1 cellular context compared by ENCODE assay signal in genomic region chr14:24315807-24316596, GRCh38.
TF ChIP-seq lines count a peak whose summit lies in the region.

No MANE protein-coding gene starts in this region.

TF ChIP-seq in HepG2, 621 proteins besides CTCF, POLR2A, EP300 and RAD21 (continued from another document and continues in another):
- TF ChIP-seq POLR2AphosphoS2 (IDR thresholded peaks at IDR 0.05; ENCODE audit: low read depth, low read length) = no peak
- TF ChIP-seq SP5 (CRISPR knock-in tag; IDR thresholded peaks at IDR 0.05; ENCODE audit: borderline replicate concordance, low read depth) = peak; percentile 57
- TF ChIP-seq YEATS4 (CRISPR knock-in tag; IDR thresholded peaks at IDR 0.05; ENCODE audit: borderline replicate concordance) = peak; percentile 96
- no peak; the same call in 1 of the 2 replicates for TF ChIP-seq EZH2 (conservative IDR thresholded peaks at IDR 0.05; ENCODE audit: low read depth, low read length)
- TF ChIP-seq TOE1 (CRISPR knock-in tag; IDR thresholded peaks at IDR 0.05) = peak; percentile 42; the same call in 1 of the 2 replicates
- peak; percentile 97 for TF ChIP-seq MTF1 (CRISPR knock-in tag; IDR thresholded peaks at IDR 0.05)
- peak; percentile 77; the same call in 1 of the 2 replicates for TF ChIP-seq ZMYM3 (CRISPR knock-in tag; IDR thresholded peaks at IDR 0.05)
- peak; percentile 99 for TF ChIP-seq ARID2 (CRISPR knock-in tag; IDR thresholded peaks at IDR 0.05; ENCODE audit: borderline replicate concordance)
- peak; percentile 99 for TF ChIP-seq KLF6 (CRISPR knock-in tag; IDR thresholded peaks at IDR 0.05)
- TF ChIP-seq IKZF4 (CRISPR knock-in tag; IDR thresholded peaks at IDR 0.05; ENCODE audit: borderline replicate concordance, low read depth, not compliant biosample characterization) = peak; percentile 100
- no peak for TF ChIP-seq HOXA7 (CRISPR knock-in tag; IDR thresholded peaks at IDR 0.05)
- TF ChIP-seq CEBPZ (IDR thresholded peaks at IDR 0.05; ENCODE audit: low read length) = no peak
- TF ChIP-seq ZBTB7A (CRISPR knock-in tag; IDR thresholded peaks at IDR 0.05) = peak; percentile 89
- no peak for TF ChIP-seq REST (IDR thresholded peaks at IDR 0.05; ENCODE audit: borderline replicate concordance in 1 of 2, low read depth in 1 of 2, low read length in 2 of 2)
- peak; percentile 58 for TF ChIP-seq STAG1 (CRISPR knock-in tag; IDR thresholded peaks at IDR 0.05)
- no peak for TF ChIP-seq SP1 (IDR thresholded peaks at IDR 0.05)
- no peak; the same call in 1 of the 2 replicates for TF ChIP-seq SP1 (CRISPR knock-in tag; IDR thresholded peaks at IDR 0.05)
- TF ChIP-seq ZNF792 (CRISPR knock-in tag; IDR thresholded peaks at IDR 0.05) = peak; percentile 99
- peak; percentile 91; the same call in 1 of the 2 replicates for TF ChIP-seq ZNF180 (CRISPR knock-in tag; IDR thresholded peaks at IDR 0.05; ENCODE audit: borderline replicate concordance, low read depth)
- 0 out of 2 replicates have a peak, but pooled peaks have one; percentile 10 for TF ChIP-seq HCFC1 (IDR thresholded peaks at IDR 0.05; ENCODE audit: low read depth, low read length)
- TF ChIP-seq ZNF512B (CRISPR knock-in tag; IDR thresholded peaks at IDR 0.05; ENCODE audit: borderline replicate concordance) = no peak; the same call in 1 of the 2 replicates
- TF ChIP-seq ZNF484 (CRISPR knock-in tag; IDR thresholded peaks at IDR 0.05; ENCODE audit: borderline replicate concordance, low read depth) = peak; percentile 97
- peak; percentile 90; the same call in 1 of the 2 replicates for TF ChIP-seq TEF (CRISPR knock-in tag; IDR thresholded peaks at IDR 0.05)
- peak; percentile 98; the same call in 1 of the 2 replicates for TF ChIP-seq ZNF749 (CRISPR knock-in tag; IDR thresholded peaks at IDR 0.05; ENCODE audit: borderline replicate concordance)
- peak; percentile 64; the same call in 1 of the 2 replicates for TF ChIP-seq TFAP4 (IDR thresholded peaks at IDR 0.05; ENCODE audit: borderline replicate concordance, low read depth)
- no peak for TF ChIP-seq MYPOP (CRISPR knock-in tag; IDR thresholded peaks at IDR 0.05)
- no peak for TF ChIP-seq ZKSCAN5 (CRISPR knock-in tag; IDR thresholded peaks at IDR 0.05)
- TF ChIP-seq ZNF124 (CRISPR knock-in tag; IDR thresholded peaks at IDR 0.05) = peak; percentile 87
- peak; percentile 96 for TF ChIP-seq ZNF275 (CRISPR knock-in tag; IDR thresholded peaks at IDR 0.05; ENCODE audit: borderline replicate concordance)
- TF ChIP-seq ZNF629 (CRISPR knock-in tag; conservative IDR thresholded peaks at IDR 0.05) = peak; percentile 78
- TF ChIP-seq NFAT5 (CRISPR knock-in tag; IDR thresholded peaks at IDR 0.05) = peak; percentile 99
- peak; percentile 96; the same call in 1 of the 2 replicates for TF ChIP-seq ZNF550 (CRISPR knock-in tag; IDR thresholded peaks at IDR 0.05; ENCODE audit: borderline replicate concordance)
- no peak; the same call in 1 of the 2 replicates for TF ChIP-seq MEIS1 (CRISPR knock-in tag; IDR thresholded peaks at IDR 0.05; ENCODE audit: borderline replicate concordance)
- no peak for TF ChIP-seq RFX1 (IDR thresholded peaks at IDR 0.05)
- TF ChIP-seq PRDM4 (CRISPR knock-in tag; IDR thresholded peaks at IDR 0.05; ENCODE audit: borderline replicate concordance) = no peak; the same call in 1 of the 2 replicates
